30 cellular contexts compared by ENCODE assay signal in genomic region chr2:122233372-122233771, GRCh38.
"Had no signal": no experiment of that assay in that cellular context is flagged by ENCODE, and none has a peak within 500 bp of the region (broad histone marks: within the 10 kb centered on the region; RNA-seq: fewer than 3 reads in every experiment).

No MANE protein-coding gene starts in this region.

- H3K27me3 ChIP-seq: ascending aorta, cardiac muscle cell had no signal

- H3K4me1 ChIP-seq: ascending aorta had no signal

- H3K4me3 ChIP-seq: ascending aorta, cardiac muscle cell had no signal

- DNase-seq: activated CD4-positive, alpha-beta memory T cell treated with anti-CD3 and anti-CD28 coated beads, Interleukin-2, amount 10 ng/mL, durations not matched to agents 7 days and 5 days; activated CD4-positive, alpha-beta T cell treated with anti-CD3 and anti-CD28 coated beads for 1 hour; activated CD4-positive, alpha-beta T cell treated with anti-CD3 and anti-CD28 coated beads for 36 hours; activated CD4-positive, alpha-beta T cell treated with anti-CD3 and anti-CD28 coated beads for 48 hours; activated CD4-positive, alpha-beta T cell treated with anti-CD3 and anti-CD28 coated beads, Interleukin-2, amount 10 ng/mL, durations not matched to agents 7 days and 5 days; activated CD4-positive, alpha-beta T cell treated with anti-CD3 and anti-CD28 coated beads, Interleukin-2, amount 50 U/mL, for 48 hours; activated CD4-positive, CD25-positive, alpha-beta regulatory T cell; activated CD8-positive, alpha-beta memory T cell treated with anti-CD3 and anti-CD28 coated beads for 24 hours; activated CD8-positive, alpha-beta memory T cell treated with anti-CD3 and anti-CD28 coated beads, Interleukin-2, amount 10 ng/mL, durations not matched to agents 7 days and 5 days; activated CD8-positive, alpha-beta memory T cell treated with anti-CD3 and anti-CD28 coated beads, Interleukin-2, amount 50 U/mL, for 48 hours; activated CD8-positive, alpha-beta T cell treated with anti-CD3 and anti-CD28 coated beads, Interleukin-2, amount 10 ng/mL, durations not matched to agents 7 days and 5 days; activated effector memory CD4-positive, alpha-beta T cell treated with Interleukin-2 at 50 U/mL for 16 hours; activated gamma-delta T cell; activated naive CD4-positive, alpha-beta T cell treated with anti-CD3 and anti-CD28 coated beads, Interleukin-2, amount 10 ng/mL, durations not matched to agents 7 days and 5 days; activated naive CD4-positive, alpha-beta T cell treated with Interleukin-2 at 50 U/mL for 16 hours; activated naive CD8-positive, alpha-beta T cell treated with anti-CD3 and anti-CD28 coated beads, Interleukin-2, amount 10 ng/mL, durations not matched to agents 7 days and 5 days; activated naive CD8-positive, alpha-beta T cell treated with anti-CD3 and anti-CD28 coated beads, Interleukin-2, amount 50 U/mL, for 24 hours; activated T-cell treated with anti-CD3 and anti-CD28 coated beads, Interleukin-2, amount 50 U/mL, for 24 hours; activated T-cell treated with anti-CD3 and anti-CD28 coated beads, Interleukin-2, amount 50 U/mL, for 48 hours; amygdala; anterior cingulate cortex; caudate nucleus; cerebellar nuclear complex; T-helper 2 cell; T-helper 9 cell had no signal

- H3K36me3 ChIP-seq: ascending aorta, cardiac muscle cell had no signal

- ATAC-seq: activated CD4-positive, alpha-beta T cell treated with anti-CD3 and anti-CD28 coated beads for 36 hours; activated CD4-positive, CD25-positive, alpha-beta regulatory T cell treated with anti-CD3 and anti-CD28 coated beads, Interleukin-2, amount 50 U/mL, for 24 hours; activated CD8-positive, alpha-beta memory T cell treated with anti-CD3 and anti-CD28 coated beads, Interleukin-2, amount 10 ng/mL, durations not matched to agents 7 days and 5 days; activated CD8-positive, alpha-beta T cell treated with anti-CD3 and anti-CD28 coated beads, Interleukin-2, amount 10 ng/mL, durations not matched to agents 7 days and 5 days; activated naive CD8-positive, alpha-beta T cell treated with anti-CD3 and anti-CD28 coated beads, Interleukin-2, amount 50 U/mL, for 24 hours had no signal

- FAIRE-seq: TTC549 had no signal

- H3K9me3 ChIP-seq: ascending aorta had no signal

- H3K27ac ChIP-seq: ascending aorta, cardiac muscle cell, VCaP had no signal
